ENCODE assay signal across 8 cellular contexts in the genomic region with DNA sequence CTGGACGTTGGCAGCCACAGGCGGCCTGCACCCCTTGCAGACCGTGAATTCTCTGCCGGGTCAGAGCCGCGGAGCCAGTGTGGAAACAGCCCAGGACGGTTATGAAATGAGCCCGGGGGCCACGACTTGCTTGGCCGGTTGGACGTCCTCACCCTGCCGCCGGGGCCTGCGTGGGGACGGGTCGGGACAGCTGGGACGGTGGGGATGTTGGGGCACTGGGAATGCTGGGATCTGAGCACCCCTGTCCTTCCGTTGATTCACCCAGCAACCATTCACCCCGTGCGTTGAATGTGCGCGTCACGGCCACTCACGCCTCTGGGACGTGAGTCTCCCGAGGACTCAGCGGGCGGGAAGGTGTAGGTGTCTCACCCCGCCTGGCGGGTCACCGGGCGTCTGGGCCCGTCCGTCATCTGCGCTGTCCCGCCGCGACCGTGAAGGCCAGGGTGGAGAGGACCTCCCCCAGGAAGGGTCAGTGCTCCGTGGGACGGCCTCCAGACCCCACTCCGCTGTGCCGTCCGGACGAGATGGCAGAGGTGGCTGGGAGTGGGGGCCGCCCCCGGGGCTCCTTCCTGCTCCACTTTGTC. TPM values are rescaled to one million over a fixed set of nuclear protein-coding genes. Genes with fewer than 3 reads are reported as not detected.
A peak's percentile ranks its signal among the peaks of the same experiment; 100 is the strongest.
DNase-seq lines count a peak whose midpoint lies in the region; ATAC-seq and TF ChIP-seq lines count a peak whose summit lies in the region.

No MANE protein-coding gene starts in this region.

- intact Hi-C loops in stomach (cut with DNase I; ENCODE audit: low total_unique reads) = no loop called here

- H3K27me3 ChIP-seq in brain microvascular endothelial cell (replicated peaks) (no peaks in the 10 kb centered on the region), stomach (peaks cover 0 to 10% (median 0%) of the 10 kb centered on the region in 3 donors)

- H3K4me1 ChIP-seq in stomach = peaks cover 9 to 44% (median 35%) of the 10 kb centered on the region in 4 donors

- H3K4me3 ChIP-seq in AG09309 (ENCODE audit: control insufficient read depth, low read depth, low read length) (peak overlapping the region; percentile 46), brain microvascular endothelial cell (ENCODE audit: low read depth, low read length) (peak overlapping the region; percentile 55), stomach (peak overlapping the region; percentile 46 to 78 (median 60))

- DNase-seq in AG09309 (ENCODE audit: low read depth) = no peak
- DNase-seq in LHCN-M2 (ENCODE audit: low read depth) = peak; percentile 43
- peak; percentile 25 for DNase-seq in brain microvascular endothelial cell
- peak; percentile 82 for DNase-seq in kidney tubule cell (ENCODE audit: low spot score)
- DNase-seq in stomach = peak; percentile 67
- DNase-seq in DMS79 treated with DMSO at 0.1 percent for 48 hours (lab: John Stamatoyannopoulos, UW) = no peak
- DNase-seq in SIG-M5 treated with dmso at 0.1 percent for 504 hours (lab: John Stamatoyannopoulos, UW; ENCODE audit: unreplicated experiment) = no peak

- peak; percentile 4 for ATAC-seq in GM21367 (IDR thresholded peaks at IDR 0.05; ENCODE audit: unreplicated experiment)

- 0 to 10% (median 3%) methylated on average over 4 to 47 of the region's 47 CpGs for WGBS in stomach, 5 donors

- no peaks in the 10 kb centered on the region for H3K9me3 ChIP-seq in stomach

- TF ChIP-seq CTCF in AG09309 (IDR thresholded peaks at IDR 0.05; ENCODE audit: control insufficient read depth, insufficient read depth, low read depth, low read length, missing control alignments) = no peak
- TF ChIP-seq CTCF in brain microvascular endothelial cell (IDR thresholded peaks at IDR 0.05; ENCODE audit: low read depth, low read length, missing control alignments) = no peak
- no peak for TF ChIP-seq CTCF in stomach (IDR thresholded peaks at IDR 0.05)

- H3K36me3 ChIP-seq in brain microvascular endothelial cell (replicated peaks) (no peaks in the 10 kb centered on the region), stomach (no peaks in the 10 kb centered on the region)

- H3K27ac ChIP-seq in brain microvascular endothelial cell (no peak overlapping the region), stomach (peak overlapping the region; percentile 63 to 80 (median 74))

- TF ChIP-seq EP300 in stomach (IDR thresholded peaks at IDR 0.05) = no peak

- no peak for TF ChIP-seq POLR2A in stomach (IDR thresholded peaks at IDR 0.05)

- in situ Hi-C loops in brain microvascular endothelial cell (cut with HindIII; ENCODE audit: low pct_ligation_motif_present, low sequenced_read_pairs) = no loop called here

RNA-seq across cellular contexts. Expression of gene PLCXD1, which starts 4.5 kb away (rescaled TPM):
- total RNA-seq in LHCN-M2 (2014; rRNA removed) (14.0 and 14.3 TPM in 2 replicates), stomach (100 to 1,000 TPM in 1 of 5 donors, 10 to 100 TPM in 3, 1 to 10 TPM in 1; 8.4 to 114 (median 30.3) TPM)
- 9.0 TPM for polyA plus RNA-seq in LHCN-M2 (2012)
- polyA plus RNA-seq in stomach = 10 to 100 TPM; 13.3 to 45.1 (median 16.4) TPM

RNA-seq across cellular contexts. Expression of gene GTPBP6, which starts 41.9 kb away (rescaled TPM):
- total RNA-seq in LHCN-M2 (2014; rRNA removed) (59.2 and 65.1 TPM in 2 replicates), stomach (10 to 100 TPM; 19.8 to 73.9 (median 36.8) TPM)
- polyA plus RNA-seq in LHCN-M2 (2012) = 51.6 TPM
- 10 to 100 TPM; 47.7 to 53.4 (median 48.6) TPM for polyA plus RNA-seq in stomach

Comparison
In these comparisons a context has a peak if more than half of its experiments do, and no peak if none do; other contexts are left out.
1. DNase-seq: peak in LHCN-M2 (single experiment), brain microvascular endothelial cell (single experiment), kidney tubule cell (single experiment) and stomach (single experiment); none in AG09309 (single experiment), DMS79 treated with DMSO at 0.1 percent for 48 hours (single experiment) and SIG-M5 treated with dmso at 0.1 percent for 504 hours (single experiment).
2. Peak in every context shown above with its lines, with median percentiles within 50 percentile points of each other: H3K4me3 ChIP-seq.